ENCODE assay signal across 8 cellular contexts in genomic region chr16:29975134-29975538, GRCh38. TPM values are rescaled to one million over a fixed set of nuclear protein-coding genes. Genes with fewer than 3 reads are reported as not detected.
DNase-seq lines count a peak whose midpoint lies in the region; ATAC-seq and TF ChIP-seq lines count a peak whose summit lies in the region.

No MANE protein-coding gene starts in this region.

- POLR2A ChIA-PET in WTC11 (lab: Charles Lee): interaction anchor here (3.2 kb wide), 1 partner anchor 75 kb away, joined by 14 read pairs; the partner anchor contains the start of genes ASPHD1 and SEZ6L2

- in situ Hi-C loops in HAP-1 (cut with MboI; ENCODE audit: low sequenced_read_pairs): no loop called here

- CTCF ChIA-PET in WTC11 (lab: Charles Lee): interaction anchor here (1.1 to 5.5 kb wide), 6 partner anchors 14 to 127 kb away, joined by 3 to 36 read pairs (median 6); partner anchors contain the start of gene TLCD3B

- no peaks in the 10 kb centered on the region for H3K27me3 ChIP-seq in HAP-1 (ENCODE audit: low read depth)
- H3K27me3 ChIP-seq in right atrium auricular region: no peaks in the 10 kb centered on the region
- no peaks in the 10 kb centered on the region for H3K27me3 ChIP-seq in skeletal muscle tissue (ENCODE audit: control insufficient read depth in 3 of 3, insufficient read depth in 3 of 3, low read length in 3 of 3)

- H3K27ac ChIP-seq in right atrium auricular region: peak overlapping the region; percentile 91 to 97
- H3K27ac ChIP-seq in skeletal muscle tissue (ENCODE audit: low read depth, low read length): peak overlapping the region; percentile 96

- peaks cover 44% of the 10 kb centered on the region for H3K36me3 Mint-ChIP-seq in WTC11

- ATAC-seq in WTC11: no peak
- ATAC-seq in GM19328 (IDR thresholded peaks at IDR 0.05; ENCODE audit: unreplicated experiment): no peak
- ATAC-seq in GM18870 (IDR thresholded peaks at IDR 0.05; ENCODE audit: unreplicated experiment): no peak
- no peak for ATAC-seq in GM21390 (IDR thresholded peaks at IDR 0.05; ENCODE audit: unreplicated experiment)

- peaks cover 27% of the 10 kb centered on the region for H3K4me1 Mint-ChIP-seq in WTC11

- DNase-seq in HAP-1 (ENCODE audit: low spot score in 2 of 2): no peak
- DNase-seq in WTC11 (ENCODE audit: low spot score): no peak
- no peak for DNase-seq in right atrium auricular region (ENCODE audit: low spot score)
- DNase-seq in pons (ENCODE audit: low spot score): no peak

- H3K4me1 ChIP-seq in HAP-1 (peaks cover 4% of the 10 kb centered on the region; the same call in 1 of the 2 replicates), right atrium auricular region (peaks cover 0 to 49% of the 10 kb centered on the region in 2 donors), skeletal muscle tissue (ENCODE audit: control insufficient read depth in 3 of 3, insufficient read depth in 3 of 3, low read length in 3 of 3) (peaks cover 38 to 49% (median 46%) of the 10 kb centered on the region in 3 donors)

- H3K4me3 Mint-ChIP-seq in WTC11: peak overlapping the region; percentile 92

- peak overlapping the region; percentile 85 to 96 (median 96) for H3K9ac ChIP-seq in skeletal muscle tissue (ENCODE audit: low read depth in 1 of 3, low read length in 3 of 3)

- H3K27me3 Mint-ChIP-seq in WTC11 (ENCODE audit: low read depth): peaks cover 21% of the 10 kb centered on the region

- H3K27ac Mint-ChIP-seq in WTC11: peak overlapping the region; percentile 8; the same call in 1 of the 2 replicates

- peak overlapping the region; percentile 73 for H3K4me3 ChIP-seq in HAP-1
- H3K4me3 ChIP-seq in right atrium auricular region: peak overlapping the region; percentile 88 to 96
- peak overlapping the region; percentile 90 to 94 (median 93) for H3K4me3 ChIP-seq in skeletal muscle tissue (ENCODE audit: low read length in 3 of 3)

- peaks cover 17% of the 10 kb centered on the region for H3K9me3 Mint-ChIP-seq in WTC11

- H3K36me3 ChIP-seq in HAP-1 (replicated peaks): peaks cover 36% of the 10 kb centered on the region
- peaks cover 27% of the 10 kb centered on the region for H3K36me3 ChIP-seq in right atrium auricular region
- H3K36me3 ChIP-seq in skeletal muscle tissue (ENCODE audit: control insufficient read depth in 3 of 3, insufficient read depth in 3 of 3, low read length in 3 of 3): peaks cover 28 to 38% (median 28%) of the 10 kb centered on the region in 3 donors

- no peak for TF ChIP-seq CTCF in WTC11 (IDR thresholded peaks at IDR 0.05)
- TF ChIP-seq CTCF in right atrium auricular region (IDR thresholded peaks at IDR 0.05): no peak

- peaks cover 6% of the 10 kb centered on the region for H3K9me3 ChIP-seq in HAP-1
- H3K9me3 ChIP-seq in right atrium auricular region: no peaks in the 10 kb centered on the region
- no peaks in the 10 kb centered on the region for H3K9me3 ChIP-seq in skeletal muscle tissue (ENCODE audit: control insufficient read depth in 3 of 3, low read length in 3 of 3)

TF ChIP-seq in WTC11, 78 proteins besides CTCF, POLR2A, EP300 and RAD21:
- TF ChIP-seq NR2C2 (CRISPR knock-in tag; IDR thresholded peaks at IDR 0.05) (no peak), ESRRA (CRISPR knock-in tag; IDR thresholded peaks at IDR 0.05; ENCODE audit: borderline replicate concordance) (peak; percentile 90; the same call in 1 of the 2 replicates), AFF4 (CRISPR knock-in tag; IDR thresholded peaks at IDR 0.05; ENCODE audit: borderline replicate concordance) (no peak)

RNA-seq across cellular contexts. Expression of gene TAOK2, which starts 1.5 kb away (rescaled TPM):
- total RNA-seq in WTC11 (2021): 38.3 to 42.4 TPM (median 39.2 TPM) in 3 replicates
- total RNA-seq in right atrium auricular region: 10 to 100 TPM; 29.1 to 36.7 TPM
- 35.0 TPM for total RNA-seq in skeletal muscle tissue

RNA-seq across cellular contexts. Expression of gene TMEM219, which starts 13.3 kb away (rescaled TPM):
- total RNA-seq in WTC11 (2021): 69.6 to 87.6 TPM (median 78.0 TPM) in 3 replicates
- 100 to 1,000 TPM; 100 to 107 TPM for total RNA-seq in right atrium auricular region
- total RNA-seq in skeletal muscle tissue: 35.0 TPM

RNA-seq across cellular contexts. Expression of gene HIRIP3, which starts 20.3 kb away (rescaled TPM):
- total RNA-seq in WTC11 (2021) (18.9 to 21.2 TPM (median 21.1 TPM) in 3 replicates), right atrium auricular region (10 to 100 TPM; 10.3 to 11.4 TPM), skeletal muscle tissue (9.4 TPM)

RNA-seq across cellular contexts. Expression of gene INO80E, which starts 20.9 kb away (rescaled TPM):
- 87.6 to 101 TPM (median 92.4 TPM) in 3 replicates for total RNA-seq in WTC11 (2021)
- 100 to 1,000 TPM in 1 of 2 donors, 10 to 100 TPM in 1; 33.4 to 117 TPM for total RNA-seq in right atrium auricular region
- total RNA-seq in skeletal muscle tissue: 12.5 TPM

RNA-seq across cellular contexts. Expression of gene DOC2A, which starts 35.7 kb away (rescaled TPM):
- 10.8 to 16.6 TPM (median 16.4 TPM) in 3 replicates for total RNA-seq in WTC11 (2021)
- not detected for total RNA-seq in right atrium auricular region
- 0.52 TPM for total RNA-seq in skeletal muscle tissue
